ENCODE assay signal across 1 cellular context in the genomic region with DNA sequence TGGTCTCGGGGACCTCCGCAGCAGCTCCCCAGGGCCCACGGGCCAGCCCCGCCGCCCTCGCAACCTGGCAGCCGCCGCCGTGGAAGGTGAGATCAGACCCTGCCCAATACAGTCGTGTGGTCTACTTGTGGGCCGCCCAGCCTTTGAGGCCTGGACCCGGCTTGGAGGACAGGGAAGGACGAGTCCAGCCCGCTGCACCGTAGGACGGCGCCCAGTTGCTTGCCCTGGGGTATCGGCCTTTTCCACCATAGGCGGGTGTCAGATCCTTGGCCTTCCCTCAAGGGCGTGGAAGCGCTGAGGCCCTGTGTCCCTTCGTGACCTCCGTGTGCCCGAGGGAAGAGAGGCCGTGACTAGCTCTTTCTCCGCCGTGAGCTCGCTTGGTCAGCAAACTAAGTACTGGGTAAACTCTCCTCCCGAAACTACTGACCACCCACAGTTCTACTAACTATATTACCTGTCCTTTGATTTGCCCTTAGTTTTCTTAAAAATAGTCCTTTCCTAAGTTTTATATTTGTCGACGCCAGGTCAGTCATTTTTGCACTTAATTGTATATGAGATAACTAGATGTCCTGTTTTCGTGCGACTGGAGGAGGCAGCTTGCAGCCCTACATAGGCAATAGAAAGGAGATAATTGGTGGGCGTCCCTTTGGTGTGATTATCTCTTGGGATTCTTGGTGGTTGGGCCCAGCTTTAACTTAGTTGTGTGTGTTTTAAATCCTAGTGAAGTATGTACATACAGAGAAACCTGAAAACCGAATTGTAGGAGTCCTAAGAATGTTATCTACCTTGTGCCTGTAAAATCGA.
TF ChIP-seq lines count a peak whose summit lies in the region.

No MANE protein-coding gene starts in this region.

TF ChIP-seq in endothelial cell of umbilical vein, 7 proteins besides CTCF, POLR2A, EP300 and RAD21 (continued from another document):
- no peak for TF ChIP-seq MYC (IDR thresholded peaks at IDR 0.05; ENCODE audit: low read depth, low read length)
- no peak for TF ChIP-seq POLR2AphosphoS5 (IDR thresholded peaks at IDR 0.05; ENCODE audit: insufficient read depth, low read depth, low read length)
- no peak for TF ChIP-seq EZH2 (IDR thresholded peaks at IDR 0.05; ENCODE audit: borderline replicate concordance, low read depth, low read length, severe bottlenecking)
- TF ChIP-seq, protein P1, sequence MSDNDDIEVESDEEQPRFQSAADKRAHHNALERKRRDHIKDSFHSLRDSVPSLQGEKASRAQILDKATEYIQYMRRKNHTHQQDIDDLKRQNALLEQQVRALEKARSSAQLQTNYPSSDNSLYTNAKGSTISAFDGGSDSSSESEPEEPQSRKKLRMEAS (IDR thresholded peaks at IDR 0.05; ENCODE audit: insufficient read depth, insufficient read length): no peak
- TF ChIP-seq FOS (IDR thresholded peaks at IDR 0.05; ENCODE audit: borderline replicate concordance, insufficient read depth, low read length): no peak
- no peak for TF ChIP-seq GATA2 (IDR thresholded peaks at IDR 0.05; ENCODE audit: insufficient read depth, insufficient read length, low read depth, low read length)
TF ChIP-seq in endothelial cell of umbilical vein: peak in this region for 0.
